11 cellular contexts compared by ENCODE assay signal in genomic region chr15:55685292-55685691, GRCh38. TPM values are rescaled to one million over a fixed set of nuclear protein-coding genes. Genes with fewer than 3 reads are reported as not detected.
DNase-seq lines count a peak whose midpoint lies in the region; ATAC-seq and TF ChIP-seq lines count a peak whose summit lies in the region.
"Had no signal": no experiment of that assay in that cellular context is flagged by ENCODE, and none has a peak within 500 bp of the region (broad histone marks: within the 10 kb centered on the region; RNA-seq: fewer than 3 reads in every experiment).

No MANE protein-coding gene starts in this region.

- TF ChIP-seq CTCF in foreskin keratinocyte (conservative IDR thresholded peaks at IDR 0.05) = no peak

- peak; percentile 5 to 7 for DNase-seq in foreskin keratinocyte
- DNase-seq in GM19240 (ENCODE audit: insufficient read length, low spot score) = no peak
- no peak for DNase-seq in activated CD4-positive, alpha-beta T cell treated with anti-CD3 and anti-CD28 coated beads for 4 hours
- DNase-seq: activated CD4-positive, CD25-positive, alpha-beta regulatory T cell; NCI-H2171; spleen had no signal

- peak; percentile 98 for ATAC-seq in GM18868 (IDR thresholded peaks at IDR 0.05; ENCODE audit: unreplicated experiment)
- ATAC-seq in GM21717 (IDR thresholded peaks at IDR 0.05; ENCODE audit: unreplicated experiment) = peak; percentile 87
- peak; percentile 93 for ATAC-seq in HG03442 (IDR thresholded peaks at IDR 0.05; ENCODE audit: unreplicated experiment)
- ATAC-seq in foreskin keratinocyte = no peak
- ATAC-seq in HG03097 (IDR thresholded peaks at IDR 0.05; ENCODE audit: low FRiP score, unreplicated experiment) = no peak

- H3K27ac ChIP-seq in foreskin keratinocyte = no peak overlapping the region
- H3K27ac ChIP-seq: spleen had no signal

- no peaks in the 10 kb centered on the region for H3K27me3 ChIP-seq in foreskin keratinocyte
- H3K27me3 ChIP-seq: spleen had no signal

- H3K4me1 ChIP-seq in foreskin keratinocyte = no peaks in the 10 kb centered on the region

RNA-seq across cellular contexts. Expression of gene PRTG, which starts 57.7 kb away (rescaled TPM):
- not detected in 2 replicates for total RNA-seq in foreskin keratinocyte
- not detected in 2 replicates for polyA plus RNA-seq in foreskin keratinocyte
- total RNA-seq: HT-29 had no signal

Comparison
In these comparisons a context has a peak if more than half of its experiments do, and no peak if none do; other contexts are left out.
1. ATAC-seq: peak in GM18868 (single experiment), GM21717 (single experiment) and HG03442 (single experiment); none in foreskin keratinocyte (single experiment) and HG03097 (single experiment).
2. DNase-seq: peak in foreskin keratinocyte (2 of 2); none in GM19240 (single experiment) and activated CD4-positive, alpha-beta T cell treated with anti-CD3 and anti-CD28 coated beads for 4 hours (0 of 2).